Comparison of ENCODE assay signal across 7 cellular contexts in genomic region chr13:52210564-52211415, GRCh38. TPM values are rescaled to one million over a fixed set of nuclear protein-coding genes. Genes with fewer than 3 reads are reported as not detected.
DNase-seq lines count a peak whose midpoint lies in the region; ATAC-seq and TF ChIP-seq lines count a peak whose summit lies in the region.
"Not testable (repeated sequence)": the region's sequence is repeated elsewhere in the genome, so short reads cannot be mapped to it uniquely, and the experiment has no call there.

No MANE protein-coding gene starts in this region.

- H3K9me3 ChIP-seq in HCT116 (ENCODE audit: control insufficient read depth in 1 of 2, insufficient read depth in 1 of 2, low read depth in 1 of 2, low read length in 2 of 2); breast epithelium; right cardiac atrium (ENCODE audit: control insufficient read depth, low read length); trophoblast cell (ENCODE audit: insufficient read depth, low read depth, low read length): not testable (repeated sequence)

- H3K27me3 ChIP-seq in HCT116 (ENCODE audit: insufficient read depth, low read length); breast epithelium; right cardiac atrium (ENCODE audit: control insufficient read depth, insufficient read depth); trophoblast cell (ENCODE audit: insufficient read depth, low read length): not testable (repeated sequence)

- TF ChIP-seq CTCF in HCT116 (IDR thresholded peaks at IDR 0.05 in 2 of 3, conservative IDR thresholded peaks at IDR 0.05 in 1 of 3; ENCODE audit: borderline replicate concordance in 1 of 3, insufficient read depth in 1 of 3, low read depth in 2 of 3, low read length in 2 of 3); breast epithelium (IDR thresholded peaks at IDR 0.05); type B pancreatic cell (conservative IDR thresholded peaks at IDR 0.05): not testable (repeated sequence)

- not testable (repeated sequence) for H3K4me3 ChIP-seq in HCT116 (replicated peaks in 1 of 2; ENCODE audit: low read depth in 1 of 2, low read length in 2 of 2); breast epithelium; right cardiac atrium (ENCODE audit: low read length); trophoblast cell (ENCODE audit: low read depth, low read length)

- not testable (repeated sequence) for H3K79me2 ChIP-seq in HCT116 (ENCODE audit: insufficient read depth, low read length); trophoblast cell (ENCODE audit: control insufficient read depth, insufficient read depth, low read length, poor library complexity)

- not testable (repeated sequence) for H2AFZ ChIP-seq in HCT116 (ENCODE audit: low read depth, low read length, poor library complexity, severe bottlenecking); trophoblast cell (ENCODE audit: insufficient read depth, low read length, poor library complexity)

- DNase-seq in HCT116 (ENCODE audit: low read depth, low spot score); breast epithelium (ENCODE audit: low spot score in 2 of 2); right cardiac atrium; stimulated activated effector memory CD8-positive, alpha-beta T cell treated with anti-CD3 and anti-CD28 coated beads, Interleukin-12 subunit alpha, Interleukin-12 subunit beta, amount 100 ng/mL, for 72 hours (ENCODE audit: low spot score in 2 of 2); type B pancreatic cell (ENCODE audit: extremely low spot score, unreplicated experiment): not testable (repeated sequence)
- DNase-seq in myocyte (ENCODE audit: low read depth) (peak; percentile 18), trophoblast cell (peak; percentile 45 to 75)

- CTCF ChIA-PET in HCT116 (lab: Charles Lee) = interaction anchor here (1.1 kb wide), 1 partner anchor 240 kb away, joined by 3 read pairs; the partner anchor contains the start of gene VPS36

- H2BK12ac ChIP-seq in trophoblast cell (ENCODE audit: low read length) = not testable (repeated sequence)

- intact Hi-C loops in HCT116 (cut with micrococcal nuclease); breast epithelium (cut with DNase I; ENCODE audit: low total_unique reads); right cardiac atrium (cut with DNase I): not testable (repeated sequence)

- not testable (repeated sequence) for H3K36me3 ChIP-seq in HCT116 (ENCODE audit: control insufficient read depth in 1 of 2, insufficient read depth in 2 of 2, low read length in 2 of 2); breast epithelium; trophoblast cell (ENCODE audit: control insufficient read depth in 1 of 2, insufficient read depth in 2 of 2, low read length in 2 of 2)

- ATAC-seq in HCT116 (peak; percentile 34; the same call in 1 of the 2 replicates), right cardiac atrium (peak; percentile 21 to 52)
- peak; percentile 34 for ATAC-seq in stimulated activated effector memory CD8-positive, alpha-beta T cell treated with anti-CD3 and anti-CD28 coated beads, Interleukin-12 subunit alpha, Interleukin-12 subunit beta, amount 100 ng/mL, for 72 hours

- peak overlapping the region; percentile 25 for H2BK120ac ChIP-seq in trophoblast cell (ENCODE audit: insufficient read depth, low read length, poor library complexity)

- RAD21 ChIA-PET in HCT116 (lab: Charles Lee; ENCODE audit: low non-redundant PET in 1 of 2, low total read pairs in 2 of 2, uncharacterized antibody in 2 of 2, unreplicated experiment in 2 of 2) = not testable (repeated sequence)

- H4K91ac ChIP-seq in trophoblast cell (ENCODE audit: low read depth, low read length) = peak overlapping the region; percentile 71

- H3K9ac ChIP-seq in HCT116 (ENCODE audit: low read length); trophoblast cell (ENCODE audit: low read length): not testable (repeated sequence)

- POLR2A ChIA-PET in HCT116 (lab: Charles Lee) = not testable (repeated sequence)

- H4K8ac ChIP-seq in trophoblast cell (ENCODE audit: low read depth, low read length) = not testable (repeated sequence)

- not testable (repeated sequence) for H3K9me3 Mint-ChIP-seq in stimulated activated effector memory CD8-positive, alpha-beta T cell treated with anti-CD3 and anti-CD28 coated beads, Interleukin-12 subunit alpha, Interleukin-12 subunit beta, amount 100 ng/mL, for 72 hours; type B pancreatic cell

- H2AK5ac ChIP-seq in trophoblast cell (ENCODE audit: low read length) = not testable (repeated sequence)

- 75% methylated on average over 5 of the region's 7 CpGs for WGBS in right cardiac atrium
- no CpG with 5 or more reads among the region's 7 CpGs for WGBS in trophoblast cell (ENCODE audit: extremely low coverage, insufficient coverage, insufficient read length)

- H3K36me3 Mint-ChIP-seq in stimulated activated effector memory CD8-positive, alpha-beta T cell treated with anti-CD3 and anti-CD28 coated beads, Interleukin-12 subunit alpha, Interleukin-12 subunit beta, amount 100 ng/mL, for 72 hours; type B pancreatic cell: not testable (repeated sequence)

- peak overlapping the region; percentile 76 for H3K14ac ChIP-seq in trophoblast cell (ENCODE audit: low read length)

- H3K27ac Mint-ChIP-seq in stimulated activated effector memory CD8-positive, alpha-beta T cell treated with anti-CD3 and anti-CD28 coated beads, Interleukin-12 subunit alpha, Interleukin-12 subunit beta, amount 100 ng/mL, for 72 hours = not testable (repeated sequence)
- peak overlapping the region; percentile 87 for H3K27ac Mint-ChIP-seq in type B pancreatic cell

- not testable (repeated sequence) for H3K23ac ChIP-seq in trophoblast cell (ENCODE audit: low read length)

- H3K27me3 Mint-ChIP-seq in type B pancreatic cell = not testable (repeated sequence)

- H3K9me2 ChIP-seq in HCT116 (ENCODE audit: insufficient read depth) = not testable (repeated sequence)

- H3K4ac ChIP-seq in trophoblast cell (ENCODE audit: low read depth, low read length) = not testable (repeated sequence)

- not testable (repeated sequence) for TF ChIP-seq POLR2A in HCT116 (IDR thresholded peaks at IDR 0.05; ENCODE audit: borderline replicate concordance, extremely low read depth, insufficient read depth, insufficient read length); breast epithelium (IDR thresholded peaks at IDR 0.05)

- H3K18ac ChIP-seq in trophoblast cell (ENCODE audit: low read length) = peak overlapping the region; percentile 76

- not testable (repeated sequence) for H4K20me1 ChIP-seq in HCT116 (ENCODE audit: insufficient read depth)

- H3K79me1 ChIP-seq in trophoblast cell (ENCODE audit: low read length) = not testable (repeated sequence)

- H3K4me3 Mint-ChIP-seq in stimulated activated effector memory CD8-positive, alpha-beta T cell treated with anti-CD3 and anti-CD28 coated beads, Interleukin-12 subunit alpha, Interleukin-12 subunit beta, amount 100 ng/mL, for 72 hours; type B pancreatic cell: not testable (repeated sequence)

- TF ChIP-seq RAD21 in HCT116 (IDR thresholded peaks at IDR 0.05; ENCODE audit: low read depth) = not testable (repeated sequence)

- peak overlapping the region; percentile 61 for H2BK5ac ChIP-seq in trophoblast cell (ENCODE audit: low read depth, low read length, poor library complexity)

- not testable (repeated sequence) for H3K27ac ChIP-seq in HCT116 (ENCODE audit: low read depth, low read length); right cardiac atrium (ENCODE audit: low read length)
- peak overlapping the region; percentile 42 to 58 for H3K27ac ChIP-seq in breast epithelium
- peak overlapping the region; percentile 78 for H3K27ac ChIP-seq in trophoblast cell (ENCODE audit: low read depth, low read length)

- BruUV-seq in HCT116 (replicated peaks; lab: Mats Ljungman, UMichigan) = not testable (repeated sequence)

- H3K4me2 ChIP-seq in HCT116 (ENCODE audit: low read length); trophoblast cell (ENCODE audit: low read length): not testable (repeated sequence)

- H4K12ac ChIP-seq in trophoblast cell (ENCODE audit: low read depth, low read length) = not testable (repeated sequence)

- H3K4me1 ChIP-seq in HCT116 (ENCODE audit: control insufficient read depth in 1 of 2, insufficient read depth in 2 of 2, low read length in 2 of 2); breast epithelium; right cardiac atrium (ENCODE audit: control insufficient read depth, insufficient read depth, low read length): not testable (repeated sequence)
- peaks cover 10 to 12% of the 10 kb centered on the region in 2 experiments for H3K4me1 ChIP-seq in trophoblast cell (ENCODE audit: control insufficient read depth in 1 of 2, insufficient read depth in 2 of 2, low read length in 2 of 2)

- H3K4me1 Mint-ChIP-seq in stimulated activated effector memory CD8-positive, alpha-beta T cell treated with anti-CD3 and anti-CD28 coated beads, Interleukin-12 subunit alpha, Interleukin-12 subunit beta, amount 100 ng/mL, for 72 hours; type B pancreatic cell (ENCODE audit: unreplicated experiment): not testable (repeated sequence)

RNA-seq across cellular contexts. Expression of gene NEK3, which starts 51.4 kb away (rescaled TPM):
- 15.7 TPM for total RNA-seq in HCT116 (2021; ENCODE audit: unreplicated experiment)
- polyA plus RNA-seq in HCT116 (2012) = 8.8 and 13.0 TPM in 2 replicates
- total RNA-seq in breast epithelium = 10 to 100 TPM; 12.5 to 16.8 (median 16.7) TPM
- 10 to 100 TPM in 2 of 4 donors, 1 to 10 TPM in 2; 7.7 to 13.0 (median 9.6) TPM for total RNA-seq in right cardiac atrium
- 11.8 TPM for polyA plus RNA-seq in right cardiac atrium
- total RNA-seq in myocyte = 8.3 and 10.4 TPM in 2 replicates
- 5.3 TPM for polyA plus RNA-seq in myocyte (2012)
- 15.5 and 17.9 TPM in 2 replicates for polyA plus RNA-seq in trophoblast cell (2013)
- total RNA-seq in type B pancreatic cell (ENCODE audit: low replicate concordance) = 14.7 and 28.3 TPM in 2 replicates
